1 cellular context compared by ENCODE assay signal in the genomic region with DNA sequence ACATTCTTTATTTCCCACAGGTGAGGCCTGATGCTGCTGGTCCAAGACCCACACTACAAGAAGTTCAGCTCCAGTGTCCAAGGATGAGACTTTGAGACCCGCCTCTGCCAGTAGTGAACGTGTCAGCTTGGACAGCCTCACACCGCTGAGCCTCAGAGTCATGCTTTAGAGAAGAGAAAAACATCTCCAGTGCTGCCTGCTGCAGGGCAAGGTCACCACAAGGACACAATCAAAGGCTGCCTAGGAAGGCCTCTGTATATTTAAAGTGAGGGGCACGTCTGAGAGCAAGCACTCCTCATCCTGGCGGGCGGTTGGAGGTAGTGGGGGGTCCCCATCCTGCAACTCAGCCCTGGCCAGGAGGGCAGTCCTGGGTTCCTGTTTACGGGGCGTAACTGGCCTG.
A peak's percentile ranks its signal among the peaks of the same experiment; 100 is the strongest.
TF ChIP-seq lines count a peak whose summit lies in the region.

No MANE protein-coding gene starts in this region.

TF ChIP-seq in HepG2, 621 proteins besides CTCF, POLR2A, EP300 and RAD21:
- TF ChIP-seq DR1 (CRISPR knock-in tag; IDR thresholded peaks at IDR 0.05) (no peak), ESRRA (CRISPR knock-in tag; IDR thresholded peaks at IDR 0.05; ENCODE audit: low read depth) (peak; percentile 46; the same call in 1 of the 2 replicates), SALL1 (CRISPR knock-in tag; IDR thresholded peaks at IDR 0.05) (0 out of 2 replicates have a peak, but pooled peaks have one; percentile 8)
